ENCODE assay signal across 1 cellular context in genomic region chr15:69554321-69554961, GRCh38.
TF ChIP-seq lines count a peak whose summit lies in the region.

No MANE protein-coding gene starts in this region.

TF ChIP-seq in GM23338, 12 proteins besides CTCF, POLR2A, EP300 and RAD21:
- TF ChIP-seq ZNF462 (CRISPR knock-in tag; IDR thresholded peaks at IDR 0.05) = no peak
- TF ChIP-seq EZH2 (IDR thresholded peaks at IDR 0.05; ENCODE audit: low read depth, unreplicated experiment) = no peak
- no peak for TF ChIP-seq ETS1 (IDR thresholded peaks at IDR 0.05)
- TF ChIP-seq CREB1 (CRISPR knock-in tag; IDR thresholded peaks at IDR 0.05; ENCODE audit: low read depth) = no peak
- no peak for TF ChIP-seq ZNF331 (CRISPR knock-in tag; IDR thresholded peaks at IDR 0.05; ENCODE audit: low read depth)
